ENCODE assay signal across 12 cellular contexts in the genomic region with DNA sequence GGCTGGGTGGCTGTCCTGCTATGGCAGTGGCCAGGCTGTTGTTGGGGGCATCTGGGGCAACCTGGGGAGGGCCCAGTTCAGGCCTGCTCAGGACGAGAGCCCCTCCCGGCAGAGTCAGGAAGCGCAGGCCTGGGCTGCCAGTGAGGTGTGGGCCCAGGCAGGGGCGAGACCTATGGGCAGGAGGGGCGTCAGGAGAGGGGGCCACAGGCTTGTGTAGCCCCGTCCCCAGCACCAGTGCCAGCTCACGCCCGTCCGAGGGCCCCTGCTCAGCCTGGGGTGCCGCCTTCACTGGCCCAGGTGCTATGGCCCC. TPM values are rescaled to one million over a fixed set of nuclear protein-coding genes. Genes with fewer than 3 reads are reported as not detected.
DNase-seq lines count a peak whose midpoint lies in the region; ATAC-seq and TF ChIP-seq lines count a peak whose summit lies in the region.
"Had no signal": no experiment of that assay in that cellular context is flagged by ENCODE, and none has a peak within 500 bp of the region (broad histone marks: within the 10 kb centered on the region; RNA-seq: fewer than 3 reads in every experiment).

No MANE protein-coding gene starts in this region.

- in situ Hi-C loops in SK-MEL-5 (cut with HindIII; ENCODE audit: low pct_unique_long_range_greater_than_20kb, low sequenced_read_pairs) = no loop called here

- H3K4me1 ChIP-seq in CD8-positive, alpha-beta memory T cell (ENCODE audit: insufficient read depth, low read length) = no peaks in the 10 kb centered on the region

- ATAC-seq in GM21737 (IDR thresholded peaks at IDR 0.05; ENCODE audit: unreplicated experiment) (no peak), GM21381 (IDR thresholded peaks at IDR 0.05; ENCODE audit: unreplicated experiment) (no peak)

- no peak overlapping the region for H3K4me3 ChIP-seq in AG04449 (ENCODE audit: low read depth, low read length)
- H3K4me3 ChIP-seq in GM12875 (ENCODE audit: low read depth, low read length) = no peak overlapping the region
- no peak overlapping the region for H3K4me3 ChIP-seq in CD8-positive, alpha-beta memory T cell (ENCODE audit: low read length)

- no peaks in the 10 kb centered on the region for H3K36me3 ChIP-seq in CD8-positive, alpha-beta memory T cell (ENCODE audit: insufficient read depth, low read length)

- no peak overlapping the region for H3K27ac ChIP-seq in CD8-positive, alpha-beta memory T cell (ENCODE audit: low read depth, low read length)

- H3K4me3 Mint-ChIP-seq in CD8-positive, alpha-beta memory T cell = no peak overlapping the region
- H3K4me3 Mint-ChIP-seq: CD4-positive, alpha-beta T cell; stimulated activated naive CD8-positive, alpha-beta T cell treated with anti-CD3 and anti-CD28 coated beads, Interleukin-15, Interleukin-2, amounts not matched to agents 100 ng/mL and 50 ng/mL, for 24 hours had no signal

- H3K9me3 ChIP-seq in CD8-positive, alpha-beta memory T cell (ENCODE audit: low read length) = no peaks in the 10 kb centered on the region

- no peaks in the 10 kb centered on the region for H3K9me3 Mint-ChIP-seq in CD8-positive, alpha-beta memory T cell
- H3K9me3 Mint-ChIP-seq: stimulated activated naive CD8-positive, alpha-beta T cell treated with anti-CD3 and anti-CD28 coated beads, Interleukin-15, Interleukin-2, amounts not matched to agents 100 ng/mL and 50 ng/mL, for 24 hours had no signal

- H3K27ac Mint-ChIP-seq in CD8-positive, alpha-beta memory T cell = no peak overlapping the region
- H3K27ac Mint-ChIP-seq: CD4-positive, alpha-beta T cell; stimulated activated naive CD8-positive, alpha-beta T cell treated with anti-CD3 and anti-CD28 coated beads, Interleukin-15, Interleukin-2, amounts not matched to agents 100 ng/mL and 50 ng/mL, for 24 hours had no signal

- POLR2A ChIA-PET in AG04449 (lab: Yijun Ruan, JAX) = no interaction called here
- POLR2A ChIA-PET in CD8-positive, alpha-beta memory T cell (lab: Charles Lee) = no interaction called here

- TF ChIP-seq CTCF in AG04449 (IDR thresholded peaks at IDR 0.05; ENCODE audit: insufficient read depth, low read length, missing control alignments) (peak; percentile 22), GM12875 (IDR thresholded peaks at IDR 0.05; ENCODE audit: borderline replicate concordance, insufficient read depth, low read depth, low read length) (peak; percentile 63)

- CTCF ChIA-PET in AG04449 (lab: Yijun Ruan, JAX) = interaction anchor here (1.1 to 3.9 kb wide), 4 partner anchors 8 to 69 kb away, joined by 3 to 63 read pairs (median 17); a partner anchor contains a TSS
- CTCF ChIA-PET in CD8-positive, alpha-beta memory T cell (lab: Charles Lee) = interaction anchor here (1.1 to 1.9 kb wide), 2 partner anchors 8 to 30 kb away, joined by 3 to 7 read pairs; no protein-coding TSS in a partner anchor

- no peaks in the 10 kb centered on the region for H3K36me3 Mint-ChIP-seq in CD8-positive, alpha-beta memory T cell

- H3K27me3 ChIP-seq in CD8-positive, alpha-beta memory T cell (ENCODE audit: insufficient read depth, low read length, poor library complexity, severe bottlenecking) = no peaks in the 10 kb centered on the region

- H3K4me1 Mint-ChIP-seq in CD8-positive, alpha-beta memory T cell = no peaks in the 10 kb centered on the region

- H3K27me3 Mint-ChIP-seq in CD8-positive, alpha-beta memory T cell = no peaks in the 10 kb centered on the region
- H3K27me3 Mint-ChIP-seq: CD4-positive, alpha-beta T cell; stimulated activated naive CD8-positive, alpha-beta T cell treated with anti-CD3 and anti-CD28 coated beads, Interleukin-15, Interleukin-2, amounts not matched to agents 100 ng/mL and 50 ng/mL, for 24 hours had no signal

- no peak for DNase-seq in AG04449 (ENCODE audit: low read depth, low spot score)
- DNase-seq in SK-MEL-5 (ENCODE audit: low read depth, low spot score) = peak; percentile 11
- DNase-seq in germinal center (ENCODE audit: low spot score) = peak; percentile 48
- DNase-seq in CD8-positive, alpha-beta memory T cell = no peak
- no peak for DNase-seq in ureter (ENCODE audit: low spot score)
- DNase-seq: CD4-positive, alpha-beta T cell; NCI-H1694; T1000 had no signal

RNA-seq across cellular contexts. Expression of a gene that starts 28.1 kb away (rescaled TPM):
- total RNA-seq in SK-MEL-5 (2014; rRNA removed; shearing (Covaris generic)) = 0.45 and 0.58 TPM in 2 replicates
- polyA plus RNA-seq in SK-MEL-5 (2015; cell fraction: cytosol; rRNA removed) = 0.44 and 0.60 TPM in 2 replicates
- polyA plus RNA-seq in SK-MEL-5 (2015; cell fraction: nucleus; rRNA removed) = 4.8 and 6.2 TPM in 2 replicates
- total RNA-seq in CD8-positive, alpha-beta memory T cell = not detected
- polyA plus RNA-seq in CD8-positive, alpha-beta memory T cell = 0.06 TPM
- 28.5 TPM for total RNA-seq in ureter

Comparison
In these comparisons a context has a peak if more than half of its experiments do, and no peak if none do; other contexts are left out.
1. DNase-seq: peak in SK-MEL-5 (single experiment) and germinal center (single experiment); none in AG04449 (single experiment), CD8-positive, alpha-beta memory T cell (0 of 5) and ureter (single experiment).
2. RNA of a gene that starts 28.1 kb away (total RNA-seq): 28.5 TPM in ureter (single experiment); 0.45 to 0.58 TPM in SK-MEL-5 and not detected in CD8-positive, alpha-beta memory T cell; every median in the first group is over 10 times any median in the second.